Comparison of ENCODE assay signal across 16 cellular contexts in genomic region chr17:3864534-3864933, GRCh38. TPM values are rescaled to one million over a fixed set of nuclear protein-coding genes. Genes with fewer than 3 reads are reported as not detected.
DNase-seq lines count a peak whose midpoint lies in the region; ATAC-seq and TF ChIP-seq lines count a peak whose summit lies in the region.
"Had no signal": no experiment of that assay in that cellular context is flagged by ENCODE, and none has a peak within 500 bp of the region (broad histone marks: within the 10 kb centered on the region; RNA-seq: fewer than 3 reads in every experiment).

No MANE protein-coding gene starts in this region.

- H3K4me1 Mint-ChIP-seq in natural killer cell treated with Interleukin-12 subunit alpha and Interleukin-12 subunit beta and Interleukin-15 and Interleukin-18, amount 100 ng/mL, for 72 hours (ENCODE audit: low read depth in 2 of 2): no peaks in the 10 kb centered on the region
- H3K4me1 Mint-ChIP-seq in natural killer cell: peaks cover 0 to 5% of the 10 kb centered on the region in 2 donors
- H3K4me1 Mint-ChIP-seq in stimulated activated effector memory CD8-positive, alpha-beta T cell treated with anti-CD3 and anti-CD28 coated beads, Interleukin-12 subunit alpha, Interleukin-12 subunit beta, amount 100 ng/mL, for 72 hours: no peaks in the 10 kb centered on the region

- no peaks in the 10 kb centered on the region for H3K36me3 Mint-ChIP-seq in natural killer cell treated with Interleukin-12 subunit alpha and Interleukin-12 subunit beta and Interleukin-15 and Interleukin-18, amount 100 ng/mL, for 72 hours
- no peaks in the 10 kb centered on the region for H3K36me3 Mint-ChIP-seq in natural killer cell
- H3K36me3 Mint-ChIP-seq in stimulated activated effector memory CD8-positive, alpha-beta T cell treated with anti-CD3 and anti-CD28 coated beads, Interleukin-12 subunit alpha, Interleukin-12 subunit beta, amount 100 ng/mL, for 72 hours: no peaks in the 10 kb centered on the region

- H3K9me3 Mint-ChIP-seq in natural killer cell treated with Interleukin-12 subunit alpha and Interleukin-12 subunit beta and Interleukin-15 and Interleukin-18, amount 100 ng/mL, for 72 hours: no peaks in the 10 kb centered on the region
- H3K9me3 Mint-ChIP-seq in natural killer cell: no peaks in the 10 kb centered on the region
- H3K9me3 Mint-ChIP-seq in stimulated activated effector memory CD8-positive, alpha-beta T cell treated with anti-CD3 and anti-CD28 coated beads, Interleukin-12 subunit alpha, Interleukin-12 subunit beta, amount 100 ng/mL, for 72 hours: no peaks in the 10 kb centered on the region
- H3K9me3 Mint-ChIP-seq: HFFc6 had no signal

- no peak for ATAC-seq in natural killer cell treated with Interleukin-12 subunit alpha and Interleukin-12 subunit beta and Interleukin-15 and Interleukin-18, amount 100 ng/mL, for 72 hours
- ATAC-seq in natural killer cell: no peak
- no peak for ATAC-seq in stimulated activated effector memory CD8-positive, alpha-beta T cell treated with anti-CD3 and anti-CD28 coated beads, Interleukin-12 subunit alpha, Interleukin-12 subunit beta, amount 100 ng/mL, for 72 hours
- ATAC-seq in GM21723 (IDR thresholded peaks at IDR 0.05; ENCODE audit: unreplicated experiment): no peak

- peak; percentile 54 for DNase-seq in natural killer cell treated with Interleukin-12 subunit alpha and Interleukin-12 subunit beta and Interleukin-15 and Interleukin-18, amount 100 ng/mL, for 72 hours (ENCODE audit: low spot score)
- DNase-seq in natural killer cell (no peak), coronary artery (ENCODE audit: low spot score) (no peak)
- DNase-seq in stimulated activated effector memory CD8-positive, alpha-beta T cell treated with anti-CD3 and anti-CD28 coated beads, Interleukin-12 subunit alpha, Interleukin-12 subunit beta, amount 100 ng/mL, for 72 hours (ENCODE audit: low spot score in 2 of 2): no peak
- DNase-seq in effector CD8-positive, alpha-beta T cell (lab: John Stamatoyannopoulos, UW): no peak
- DNase-seq: GF-D8, NCI-H1417, NCI-H187, NCI-H526 treated with DMSO at 0.1 percent for 48 hours, Right ventricle myocardium superior had no signal

- TF ChIP-seq CTCF in natural killer cell (IDR thresholded peaks at IDR 0.05): no peak
- no peak for TF ChIP-seq CTCF in coronary artery (IDR thresholded peaks at IDR 0.05)

- H3K27ac ChIP-seq in cingulate gyrus (ENCODE audit: low read depth, low read length) (peak overlapping the region; percentile 19), coronary artery (no peak overlapping the region)

- H3K4me3 Mint-ChIP-seq in natural killer cell treated with Interleukin-12 subunit alpha and Interleukin-12 subunit beta and Interleukin-15 and Interleukin-18, amount 100 ng/mL, for 72 hours: no peak overlapping the region
- H3K4me3 Mint-ChIP-seq in natural killer cell: no peak overlapping the region
- H3K4me3 Mint-ChIP-seq in stimulated activated effector memory CD8-positive, alpha-beta T cell treated with anti-CD3 and anti-CD28 coated beads, Interleukin-12 subunit alpha, Interleukin-12 subunit beta, amount 100 ng/mL, for 72 hours: no peak overlapping the region
- H3K4me3 Mint-ChIP-seq: HFFc6 had no signal

- H3K27ac Mint-ChIP-seq in natural killer cell treated with Interleukin-12 subunit alpha and Interleukin-12 subunit beta and Interleukin-15 and Interleukin-18, amount 100 ng/mL, for 72 hours: no peak overlapping the region
- no peak overlapping the region for H3K27ac Mint-ChIP-seq in natural killer cell
- H3K27ac Mint-ChIP-seq in stimulated activated effector memory CD8-positive, alpha-beta T cell treated with anti-CD3 and anti-CD28 coated beads, Interleukin-12 subunit alpha, Interleukin-12 subunit beta, amount 100 ng/mL, for 72 hours: peak overlapping the region; percentile 52

- no peak overlapping the region for H3K4me3 ChIP-seq in coronary artery
- H3K4me3 ChIP-seq: K562, MG63 had no signal

- H3K27me3 Mint-ChIP-seq in natural killer cell treated with Interleukin-12 subunit alpha and Interleukin-12 subunit beta and Interleukin-15 and Interleukin-18, amount 100 ng/mL, for 72 hours: no peaks in the 10 kb centered on the region
- H3K27me3 Mint-ChIP-seq in natural killer cell (ENCODE audit: low read depth in 2 of 2): no peaks in the 10 kb centered on the region

- intact Hi-C loops in natural killer cell (cut with micrococcal nuclease): loop anchor here (5.0 kb wide), 1 partner anchor 48 kb away; no protein-coding TSS in a partner anchor

RNA-seq across cellular contexts. Expression of gene NCBP3, which starts 18.5 kb away (rescaled TPM):
- total RNA-seq in natural killer cell treated with Interleukin-12 subunit alpha and Interleukin-12 subunit beta and Interleukin-15 and Interleukin-18, amount 100 ng/mL, for 72 hours: 10 to 100 TPM; 52.4 to 71.9 TPM
- 10 to 100 TPM; 55.9 to 60.7 (median 58.1) TPM for total RNA-seq in natural killer cell

RNA-seq across cellular contexts. Expression of gene CAMKK1, which starts 28.3 kb away (rescaled TPM):
- 1 to 10 TPM; 1.5 to 3.3 TPM for total RNA-seq in natural killer cell treated with Interleukin-12 subunit alpha and Interleukin-12 subunit beta and Interleukin-15 and Interleukin-18, amount 100 ng/mL, for 72 hours
- total RNA-seq in natural killer cell: 1 to 10 TPM; 3.2 to 4.3 (median 3.9) TPM

RNA-seq across cellular contexts. Expression of gene P2RX1, which starts 51.7 kb away (rescaled TPM):
- 1 to 10 TPM; 3.9 TPM for total RNA-seq in natural killer cell treated with Interleukin-12 subunit alpha and Interleukin-12 subunit beta and Interleukin-15 and Interleukin-18, amount 100 ng/mL, for 72 hours
- 10 to 100 TPM in 2 of 3 donors, 1 to 10 TPM in 1; 2.3 to 15.3 (median 13.4) TPM for total RNA-seq in natural killer cell
- total RNA-seq: SK-MEL-5 had no signal
